8 cellular contexts compared by ENCODE assay signal in the genomic region with DNA sequence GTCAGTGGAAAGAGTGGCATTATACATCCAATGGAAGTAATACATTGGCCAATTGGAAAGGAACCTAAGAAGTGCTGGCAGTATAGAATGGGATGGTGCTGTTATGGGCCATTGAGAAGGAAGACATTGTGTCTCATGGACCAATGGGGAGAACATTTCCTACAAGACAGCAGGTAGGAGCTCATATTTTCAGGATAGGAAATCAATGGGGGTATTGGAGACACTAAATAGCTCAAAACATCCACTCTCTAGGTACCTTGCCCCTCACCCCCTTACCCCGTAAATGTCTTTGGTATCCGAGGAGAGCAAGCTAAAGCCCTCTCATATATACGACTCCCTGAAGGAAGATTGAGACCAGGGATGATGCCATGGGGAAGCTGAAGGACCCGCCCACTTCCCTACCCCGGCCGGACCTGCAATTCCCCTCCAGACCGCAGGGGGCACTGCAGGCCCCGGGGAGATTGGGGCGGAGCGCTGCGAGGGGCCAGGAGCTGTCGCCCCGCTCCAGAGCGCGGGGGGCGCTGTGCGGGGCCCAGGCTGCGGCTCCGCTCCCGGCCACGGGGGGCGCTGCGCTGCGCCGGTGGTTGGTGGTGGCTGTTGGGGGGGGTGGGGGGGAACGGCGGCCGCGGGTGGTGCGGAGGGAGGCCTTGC. TPM values are rescaled to one million over a fixed set of nuclear protein-coding genes. Genes with fewer than 3 reads are reported as not detected.
DNase-seq lines count a peak whose midpoint lies in the region; ATAC-seq and TF ChIP-seq lines count a peak whose summit lies in the region.

A gene with protein sequence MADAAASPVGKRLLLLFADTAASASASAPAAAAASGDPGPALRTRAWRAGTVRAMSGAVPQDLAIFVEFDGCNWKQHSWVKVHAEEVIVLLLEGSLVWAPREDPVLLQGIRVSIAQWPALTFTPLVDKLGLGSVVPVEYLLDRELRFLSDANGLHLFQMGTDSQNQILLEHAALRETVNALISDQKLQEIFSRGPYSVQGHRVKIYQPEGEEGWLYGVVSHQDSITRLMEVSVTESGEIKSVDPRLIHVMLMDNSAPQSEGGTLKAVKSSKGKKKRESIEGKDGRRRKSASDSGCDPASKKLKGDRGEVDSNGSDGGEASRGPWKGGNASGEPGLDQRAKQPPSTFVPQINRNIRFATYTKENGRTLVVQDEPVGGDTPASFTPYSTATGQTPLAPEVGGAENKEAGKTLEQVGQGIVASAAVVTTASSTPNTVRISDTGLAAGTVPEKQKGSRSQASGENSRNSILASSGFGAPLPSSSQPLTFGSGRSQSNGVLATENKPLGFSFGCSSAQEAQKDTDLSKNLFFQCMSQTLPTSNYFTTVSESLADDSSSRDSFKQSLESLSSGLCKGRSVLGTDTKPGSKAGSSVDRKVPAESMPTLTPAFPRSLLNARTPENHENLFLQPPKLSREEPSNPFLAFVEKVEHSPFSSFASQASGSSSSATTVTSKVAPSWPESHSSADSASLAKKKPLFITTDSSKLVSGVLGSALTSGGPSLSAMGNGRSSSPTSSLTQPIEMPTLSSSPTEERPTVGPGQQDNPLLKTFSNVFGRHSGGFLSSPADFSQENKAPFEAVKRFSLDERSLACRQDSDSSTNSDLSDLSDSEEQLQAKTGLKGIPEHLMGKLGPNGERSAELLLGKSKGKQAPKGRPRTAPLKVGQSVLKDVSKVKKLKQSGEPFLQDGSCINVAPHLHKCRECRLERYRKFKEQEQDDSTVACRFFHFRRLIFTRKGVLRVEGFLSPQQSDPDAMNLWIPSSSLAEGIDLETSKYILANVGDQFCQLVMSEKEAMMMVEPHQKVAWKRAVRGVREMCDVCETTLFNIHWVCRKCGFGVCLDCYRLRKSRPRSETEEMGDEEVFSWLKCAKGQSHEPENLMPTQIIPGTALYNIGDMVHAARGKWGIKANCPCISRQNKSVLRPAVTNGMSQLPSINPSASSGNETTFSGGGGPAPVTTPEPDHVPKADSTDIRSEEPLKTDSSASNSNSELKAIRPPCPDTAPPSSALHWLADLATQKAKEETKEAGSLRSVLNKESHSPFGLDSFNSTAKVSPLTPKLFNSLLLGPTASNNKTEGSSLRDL (N-terminal part only) (plus strand): TSS at position 615 of the 651 bp plus-strand sequence. CDS start 111 bp downstream, outside the sequence.

- peak; percentile 68 for ATAC-seq in HG02678 (IDR thresholded peaks at IDR 0.05; ENCODE audit: unreplicated experiment)
- ATAC-seq in psoas muscle: peak; percentile 85 to 91 (median 89)

- WGBS in psoas muscle, 3 donors: 8 to 14% (median 10%) methylated on average over 13 to 30 of the region's 30 CpGs

- H3K27ac ChIP-seq in left ventricle myocardium inferior (replicated peaks) (peak within 1 kb of the TSS; percentile 99), psoas muscle (peak within 1 kb of the TSS; percentile 93)

- peak; percentile 77 to 83 (median 80) for DNase-seq in NCI-H1417 (lab: John Stamatoyannopoulos, UW)
- peak; percentile 77 for DNase-seq in amniotic epithelial cell (ENCODE audit: low read depth)
- peak; percentile 85 for DNase-seq in left ventricle myocardium inferior
- DNase-seq in psoas muscle: peak; percentile 86 to 92
- DNase-seq in ureter (ENCODE audit: low spot score): peak; percentile 83

- H3K4me3 Mint-ChIP-seq in T-helper 1 cell treated with Interleukin-12 subunit alpha and Interleukin-12 subunit beta and Interleukin-4 antibody, amounts not matched to agents 30 μg/mL and 1 μg/mL, for 36 hours: peak within 1 kb of the TSS; percentile 96

- intact Hi-C loops in left ventricle myocardium inferior (cut with micrococcal nuclease): no loop called here
- intact Hi-C loops in psoas muscle (cut with DNase I): loop anchor here in 1 of 2 donors (1.0 to 5.0 kb wide), 2 partner anchors 14 to 35 kb away; a partner anchor contains a TSS

- peaks cover 78% of the 10 kb centered on the region for H3K4me1 ChIP-seq in left ventricle myocardium inferior
- H3K4me1 ChIP-seq in psoas muscle: peaks cover 42% of the 10 kb centered on the region

- H3K27me3 ChIP-seq in left ventricle myocardium inferior (ENCODE audit: low read depth) (no peaks in the 10 kb centered on the region), psoas muscle (ENCODE audit: insufficient read depth in 3 of 3, low read length in 2 of 3) (no peaks in the 10 kb centered on the region)

- TF ChIP-seq CTCF in GM12873 (IDR thresholded peaks at IDR 0.05; ENCODE audit: insufficient read depth, low read depth, low read length, missing control alignments) (peak; percentile 99), left ventricle myocardium inferior (IDR thresholded peaks at IDR 0.05; ENCODE audit: borderline replicate concordance) (peak; percentile 93), psoas muscle (IDR thresholded peaks at IDR 0.05) (peak; percentile 96)

- H3K9me3 Mint-ChIP-seq in T-helper 1 cell treated with Interleukin-12 subunit alpha and Interleukin-12 subunit beta and Interleukin-4 antibody, amounts not matched to agents 30 μg/mL and 1 μg/mL, for 36 hours: peaks cover 13% of the 10 kb centered on the region

- peaks cover 14% of the 10 kb centered on the region for H3K36me3 ChIP-seq in left ventricle myocardium inferior
- H3K36me3 ChIP-seq in psoas muscle (ENCODE audit: insufficient read depth in 1 of 2, low read depth in 1 of 2): peaks cover 0 to 16% of the 10 kb centered on the region in 2 donors

- H3K9me3 ChIP-seq in left ventricle myocardium inferior (replicated peaks) (peaks cover 7% of the 10 kb centered on the region), psoas muscle (peaks cover 8% of the 10 kb centered on the region)

- H3K27me3 Mint-ChIP-seq in T-helper 1 cell treated with Interleukin-12 subunit alpha and Interleukin-12 subunit beta and Interleukin-4 antibody, amounts not matched to agents 30 μg/mL and 1 μg/mL, for 36 hours (ENCODE audit: low read depth): no peaks in the 10 kb centered on the region

- H3K4me3 ChIP-seq in left ventricle myocardium inferior: peak within 1 kb of the TSS; percentile 95
- H3K4me3 ChIP-seq in psoas muscle: peak within 1 kb of the TSS; percentile 96

- H3K4me1 Mint-ChIP-seq in T-helper 1 cell treated with Interleukin-12 subunit alpha and Interleukin-12 subunit beta and Interleukin-4 antibody, amounts not matched to agents 30 μg/mL and 1 μg/mL, for 36 hours (ENCODE audit: low read depth): peaks cover 36% of the 10 kb centered on the region

- H3K36me3 Mint-ChIP-seq in T-helper 1 cell treated with Interleukin-12 subunit alpha and Interleukin-12 subunit beta and Interleukin-4 antibody, amounts not matched to agents 30 μg/mL and 1 μg/mL, for 36 hours (ENCODE audit: low read depth): peaks cover 22% of the 10 kb centered on the region

- peak within 1 kb of the TSS; percentile 93 for H3K27ac Mint-ChIP-seq in T-helper 1 cell treated with Interleukin-12 subunit alpha and Interleukin-12 subunit beta and Interleukin-4 antibody, amounts not matched to agents 30 μg/mL and 1 μg/mL, for 36 hours

RNA-seq across cellular contexts. Expression of the gene that starts here (rescaled TPM):
- total RNA-seq in left ventricle myocardium inferior (40.7 TPM), psoas muscle (10 to 100 TPM; 49.0 to 58.3 (median 54.1) TPM), ureter (79.8 TPM)
- 10 to 100 TPM; 11.7 to 52.7 (median 28.9) TPM for polyA plus RNA-seq in psoas muscle

Comparison
In these comparisons a context has a peak if more than half of its experiments do, and no peak if none do; other contexts are left out.
1. Peak in every context shown above with its lines: DNase-seq, ATAC-seq, H3K4me3 ChIP-seq and H3K27ac ChIP-seq.